20 cellular contexts compared by ENCODE assay signal in genomic region chr11:39570526-39570925, GRCh38.
"Had no signal": no experiment of that assay in that cellular context is flagged by ENCODE, and none has a peak within 500 bp of the region (broad histone marks: within the 10 kb centered on the region; RNA-seq: fewer than 3 reads in every experiment).

No MANE protein-coding gene starts in this region.

- H3K9me3 ChIP-seq: esophagus squamous epithelium, neutrophil, suprapubic skin, thyroid gland had no signal

- H3K4me1 Mint-ChIP-seq: naive thymus-derived CD8-positive, alpha-beta T cell; stimulated activated effector memory CD8-positive, alpha-beta T cell treated with anti-CD3 and anti-CD28 coated beads, Interleukin-12 subunit alpha, Interleukin-12 subunit beta, amount 100 ng/mL, for 72 hours had no signal

- H3K27me3 Mint-ChIP-seq: dendritic cell treated with granulocyte-macrophage colony-stimulating factor and Interleukin-4, amounts not matched to agents 40 ng/mL and 50 ng/mL, for 4 days; effector memory CD8-positive, alpha-beta T cell; naive thymus-derived CD8-positive, alpha-beta T cell; type B pancreatic cell had no signal

- H3K9me3 Mint-ChIP-seq: stimulated activated effector memory CD8-positive, alpha-beta T cell treated with anti-CD3 and anti-CD28 coated beads, Interleukin-12 subunit alpha, Interleukin-12 subunit beta, amount 100 ng/mL, for 72 hours; type B pancreatic cell had no signal

- H3K27me3 ChIP-seq: esophagus squamous epithelium, neutrophil, suprapubic skin, thyroid gland had no signal

- DNase-seq: effector memory CD8-positive, alpha-beta T cell; esophagus squamous epithelium; kidney; left colon; left ventricle myocardium superior; mucosa of descending colon; naive thymus-derived CD8-positive, alpha-beta T cell; posterior cingulate gyrus; small intestine; stimulated activated CD4-positive, alpha-beta T cell treated with anti-CD3 and anti-CD28 coated beads, Interleukin-4, amount 100 ng/mL, for 1 hour; stimulated activated CD8-positive, alpha-beta memory T cell treated with anti-CD3 and anti-CD28 coated beads, Interleukin-4, amount 100 ng/mL, for 48 hours; stimulated activated naive CD8-positive, alpha-beta T cell treated with anti-CD3 and anti-CD28 coated beads, Interleukin-15, Interleukin-2, amounts not matched to agents 100 U/mL and 50 U/mL, for 24 hours; thyroid gland had no signal

- H3K4me3 Mint-ChIP-seq: dendritic cell treated with granulocyte-macrophage colony-stimulating factor and Interleukin-4, amounts not matched to agents 40 ng/mL and 50 ng/mL, for 4 days; effector memory CD8-positive, alpha-beta T cell; naive thymus-derived CD8-positive, alpha-beta T cell; stimulated activated effector memory CD8-positive, alpha-beta T cell treated with anti-CD3 and anti-CD28 coated beads, Interleukin-12 subunit alpha, Interleukin-12 subunit beta, amount 100 ng/mL, for 72 hours; type B pancreatic cell had no signal

- H3K4me3 ChIP-seq: esophagus squamous epithelium, lung, mucosa of descending colon, suprapubic skin, thyroid gland had no signal

- H3K36me3 ChIP-seq: esophagus squamous epithelium, neutrophil, suprapubic skin, thyroid gland had no signal

- H3K36me3 Mint-ChIP-seq: naive thymus-derived CD8-positive, alpha-beta T cell; stimulated activated effector memory CD8-positive, alpha-beta T cell treated with anti-CD3 and anti-CD28 coated beads, Interleukin-12 subunit alpha, Interleukin-12 subunit beta, amount 100 ng/mL, for 72 hours; type B pancreatic cell had no signal

- H3K4me1 ChIP-seq: esophagus squamous epithelium, suprapubic skin, thyroid gland had no signal

- H3K27ac ChIP-seq: epithelial cell of prostate, esophagus squamous epithelium, neutrophil, suprapubic skin, thyroid gland had no signal

- H3K27ac Mint-ChIP-seq: dendritic cell treated with granulocyte-macrophage colony-stimulating factor and Interleukin-4, amounts not matched to agents 40 ng/mL and 50 ng/mL, for 4 days; effector memory CD8-positive, alpha-beta T cell; naive thymus-derived CD8-positive, alpha-beta T cell; stimulated activated effector memory CD8-positive, alpha-beta T cell treated with anti-CD3 and anti-CD28 coated beads, Interleukin-12 subunit alpha, Interleukin-12 subunit beta, amount 100 ng/mL, for 72 hours; type B pancreatic cell had no signal
